Comparison of ENCODE assay signal across 8 cellular contexts in the genomic region with DNA sequence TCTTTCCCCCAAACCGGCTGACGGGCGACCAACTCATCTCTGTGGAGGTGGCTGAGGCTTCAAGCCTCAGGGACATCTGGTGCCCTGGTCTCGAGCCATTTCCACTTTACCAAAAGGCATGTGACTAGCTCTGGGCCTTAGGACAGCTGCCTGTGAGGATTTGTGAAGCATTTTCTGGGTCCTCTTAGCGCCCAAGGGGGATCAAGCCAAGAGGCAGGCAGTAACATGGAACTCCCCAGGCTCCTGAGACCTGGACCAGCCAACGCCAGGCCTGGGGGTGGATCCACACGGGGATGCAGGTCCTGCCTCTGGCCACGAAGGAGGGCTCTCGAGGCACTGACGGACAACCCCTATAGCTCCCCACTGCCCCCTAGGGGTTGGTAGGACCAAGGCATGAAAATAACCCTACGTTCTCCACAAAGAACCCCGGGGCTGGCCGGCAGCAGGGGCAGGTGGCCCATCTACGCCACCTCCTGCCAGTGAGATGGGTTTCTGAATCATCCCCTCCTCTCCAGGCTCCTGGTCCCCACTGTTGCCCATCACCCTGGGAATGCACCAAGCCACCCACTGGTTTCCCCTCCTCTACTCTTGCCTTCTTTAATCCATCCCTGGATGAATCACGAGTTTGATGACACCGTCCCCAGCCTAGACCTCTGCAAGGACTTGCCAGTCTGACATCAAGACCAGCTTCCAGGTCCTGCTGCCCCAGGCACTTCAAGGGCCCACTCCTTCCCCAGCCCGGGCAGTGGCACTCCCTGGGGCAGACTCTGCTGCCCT. TPM values are rescaled to one million over a fixed set of nuclear protein-coding genes. Genes with fewer than 3 reads are reported as not detected.
DNase-seq lines count a peak whose midpoint lies in the region; TF ChIP-seq lines count a peak whose summit lies in the region.

No MANE protein-coding gene starts in this region.

- H3K27ac ChIP-seq in angular gyrus (ENCODE audit: low read depth, low read length), result peak overlapping the region; percentile 73
- no peak overlapping the region for H3K27ac ChIP-seq in iPS DF 6.9 (ENCODE audit: low read length)
- peak overlapping the region in 4 of 5 donors; percentile 46 to 67 (median 52) for H3K27ac ChIP-seq in stomach

- H3K4me1 ChIP-seq in iPS DF 6.9 (ENCODE audit: control insufficient read depth, insufficient read depth, low read length) (peaks cover 6% of the 10 kb centered on the region), stomach (peaks cover 0 to 8% (median 3%) of the 10 kb centered on the region in 4 donors)

- H3K9me3 ChIP-seq in iPS DF 6.9 (ENCODE audit: control insufficient read depth, insufficient read depth, low read length) (no peaks in the 10 kb centered on the region), stomach (no peaks in the 10 kb centered on the region)

- no peak for TF ChIP-seq EP300 in stomach (IDR thresholded peaks at IDR 0.05)

- intact Hi-C loops in stomach (cut with DNase I; ENCODE audit: low total_unique reads), result no loop called here

- no CpG with 5 or more reads among the region's 17 CpGs for WGBS in iPS DF 6.9 (ENCODE audit: insufficient coverage, insufficient read length)
- WGBS in stomach, 5 donors, result 58 to 91% (median 66%) methylated on average over 11 to 17 of the region's 17 CpGs

- H3K27me3 ChIP-seq in iPS DF 6.9 (ENCODE audit: control insufficient read depth, insufficient read depth, low read length) (no peaks in the 10 kb centered on the region), stomach (no peaks in the 10 kb centered on the region)

- H3K36me3 ChIP-seq in iPS DF 6.9 (ENCODE audit: control insufficient read depth, insufficient read depth, low read length) (peaks cover 3% of the 10 kb centered on the region; the same call in 1 of the 2 replicates), stomach (peaks cover 34 to 75% (median 74%) of the 10 kb centered on the region in 4 donors)

- no peak for TF ChIP-seq POLR2A in stomach (IDR thresholded peaks at IDR 0.05)

- H3K4me3 ChIP-seq in iPS DF 6.9 (ENCODE audit: low read length) (no peak overlapping the region), stomach (no peak overlapping the region)

- DNase-seq in NCI-H748 (lab: John Stamatoyannopoulos, UW; ENCODE audit: unreplicated experiment), result peak; percentile 29
- no peak for DNase-seq in NCI-H748 treated with DMSO at 0.1 percent for 48 hours (lab: John Stamatoyannopoulos, UW)
- DNase-seq in MV-4-11 (lab: John Stamatoyannopoulos, UW), result peak; percentile 16
- DNase-seq in iPS DF 6.9 (ENCODE audit: low read depth, low spot score), result peak; percentile 93
- peak; percentile 56 for DNase-seq in stomach
- no peak for DNase-seq in foreskin melanocyte
- no peak for DNase-seq in RPMI8226

- peak in 5 of 7 experiments; percentile 3 to 55 (median 33) for TF ChIP-seq CTCF in stomach (IDR thresholded peaks at IDR 0.05)

RNA-seq across cellular contexts. Expression of a gene that starts 7.0 kb away (rescaled TPM):
- 10 to 100 TPM; 41.4 to 77.5 (median 71.3) TPM for total RNA-seq in stomach
- polyA plus RNA-seq in stomach, result 10 to 100 TPM; 66.4 to 86.6 (median 75.3) TPM

RNA-seq across cellular contexts. Expression of a gene that starts 37.8 kb away (rescaled TPM):
- total RNA-seq in stomach, result 10 to 100 TPM in 2 of 5 donors, 1 to 10 TPM in 3; 7.0 to 43.4 (median 9.5) TPM
- 1 to 10 TPM; 5.3 to 5.5 (median 5.4) TPM for polyA plus RNA-seq in stomach

RNA-seq across cellular contexts. Expression of a gene that starts 46.5 kb away (rescaled TPM):
- 100 to 1,000 TPM in 2 of 5 donors, 10 to 100 TPM in 3; 24.6 to 178 (median 82.1) TPM for total RNA-seq in stomach
- polyA plus RNA-seq in stomach, result 10 to 100 TPM; 18.7 to 30.2 (median 24.6) TPM

Comparison
In these comparisons a context has a peak if more than half of its experiments do, and no peak if none do; other contexts are left out.
1. DNase-seq: peak in NCI-H748 (single experiment), MV-4-11 (single experiment), iPS DF 6.9 (single experiment) and stomach (single experiment); none in NCI-H748 treated with DMSO at 0.1 percent for 48 hours (single experiment), foreskin melanocyte (single experiment) and RPMI8226 (single experiment).